Comparison of ENCODE assay signal across 1 cellular context in genomic region chr2:3204031-3204430, GRCh38.
TF ChIP-seq lines count a peak whose summit lies in the region.

No MANE protein-coding gene starts in this region.

TF ChIP-seq in H1, 55 proteins besides CTCF, POLR2A, EP300 and RAD21 (continued from another document):
- no peak for TF ChIP-seq BRCA1 (IDR thresholded peaks at IDR 0.05; ENCODE audit: low read depth, low read length)
- TF ChIP-seq RFX5 (IDR thresholded peaks at IDR 0.05; ENCODE audit: borderline replicate concordance, low read depth, low read length): no peak
- no peak for TF ChIP-seq TCF12 (IDR thresholded peaks at IDR 0.05; ENCODE audit: low read depth, low read length)
TF ChIP-seq in H1: peak in this region for 0.
